Comparison of ENCODE assay signal across 23 cellular contexts in genomic region chr20:9668356-9668755, GRCh38.
"Had no signal": no experiment of that assay in that cellular context is flagged by ENCODE, and none has a peak within 500 bp of the region (broad histone marks: within the 10 kb centered on the region; RNA-seq: fewer than 3 reads in every experiment).

No MANE protein-coding gene starts in this region.

- H3K27me3 ChIP-seq: neural progenitor cell, ovary, right lobe of liver, sigmoid colon, stomach, tibial artery, transverse colon, vagina had no signal

- ATAC-seq: natural killer cell; psoas muscle; right cardiac atrium; right lobe of liver; stimulated activated effector memory CD8-positive, alpha-beta T cell treated with anti-CD3 and anti-CD28 coated beads, Interleukin-12 subunit alpha, Interleukin-12 subunit beta, amount 100 ng/mL, for 72 hours; stimulated activated naive B cell treated with anti-CD40 and anti-IgM and Interleukin-4, amounts not matched to agents 10 μg/mL and 1 μg/mL and 100 μg/mL, for 72 hours had no signal

- H3K4me3 ChIP-seq: neural progenitor cell, ovary, psoas muscle, right lobe of liver, sigmoid colon, stomach, thoracic aorta, tibial artery, transverse colon, vagina had no signal

- H3K4me1 ChIP-seq: neural progenitor cell, parathyroid adenoma, psoas muscle, right lobe of liver, sigmoid colon, stomach, tibial artery, transverse colon, vagina had no signal

- DNase-seq: natural killer cell; occipital lobe; ovary; posterior cingulate gyrus; psoas muscle; right cardiac atrium; right lobe of liver; sigmoid colon; small intestine; stimulated activated CD4-positive, alpha-beta T cell treated with anti-CD3 and anti-CD28 coated beads, Interleukin-15, amount 100 ng/mL, for 24 hours; stimulated activated CD4-positive, alpha-beta T cell treated with anti-CD3 and anti-CD28 coated beads, Interleukin-2, amount 100 ng/mL, for 24 hours; stimulated activated CD4-positive, alpha-beta T cell treated with anti-CD3 and anti-CD28 coated beads, Interleukin-2, amount 100 ng/mL, for 48 hours; stimulated activated CD4-positive, alpha-beta T cell treated with anti-CD3 and anti-CD28 coated beads, Interleukin-4, amount 100 ng/mL, for 24 hours; stimulated activated naive B cell treated with anti-CD40 and anti-IgM and Interleukin-4, amounts not matched to agents 10 μg/mL and 1 μg/mL and 100 μg/mL, for 72 hours; stimulated activated naive CD4-positive, alpha-beta T cell treated with Interleukin-2 at 50 U/mL for 16 hours; stomach; tibial artery; transverse colon had no signal

- H3K27ac ChIP-seq: neural progenitor cell, ovary, parathyroid adenoma, psoas muscle, right lobe of liver, sigmoid colon, stomach, thoracic aorta, tibial artery, transverse colon, vagina had no signal

- H3K9me3 ChIP-seq: ovary, psoas muscle, right lobe of liver, sigmoid colon, stomach, thoracic aorta, tibial artery, transverse colon, vagina had no signal

- H3K36me3 ChIP-seq: neural progenitor cell, ovary, right lobe of liver, sigmoid colon, stomach, thoracic aorta, tibial artery, transverse colon, vagina had no signal
